Comparison of ENCODE assay signal across 8 cellular contexts in the genomic region with DNA sequence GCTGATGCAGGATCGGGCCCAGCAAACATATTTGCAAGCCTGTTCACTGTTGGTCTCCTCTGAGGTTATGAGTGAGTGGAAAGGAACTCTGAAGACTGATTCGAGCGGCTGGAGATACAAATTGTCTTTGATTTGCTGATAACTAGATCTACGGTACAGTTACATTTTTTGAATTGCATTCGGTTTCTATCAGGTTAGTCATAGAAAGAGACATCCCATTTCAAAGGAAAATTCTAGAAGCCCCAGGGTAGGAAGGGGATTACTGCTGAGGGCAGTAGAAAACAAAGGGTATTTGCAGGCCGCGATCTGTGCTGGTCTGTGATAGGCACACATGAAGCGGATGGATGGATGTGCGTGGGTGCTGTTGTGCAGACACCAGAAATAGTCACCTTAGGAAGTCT.
A peak's percentile ranks its signal among the peaks of the same experiment; 100 is the strongest.
DNase-seq lines count a peak whose midpoint lies in the region; ATAC-seq and TF ChIP-seq lines count a peak whose summit lies in the region.

No MANE protein-coding gene starts in this region.

- peaks cover 16% of the 10 kb centered on the region for H3K4me1 ChIP-seq in smooth muscle cell (ENCODE audit: low read depth)

- H3K9ac ChIP-seq in smooth muscle cell (ENCODE audit: low read depth): peak overlapping the region; percentile 9

- peaks cover 38% of the 10 kb centered on the region for H3K36me3 Mint-ChIP-seq in activated T-helper 1 cell treated with anti-CD3 and anti-CD28 coated beads, Interleukin-12 subunit alpha, Interleukin-12 subunit beta, Interleukin-2, Interleukin-4 antibody, amounts not matched to agents 30 ng/mL and 10 ng/mL and 1 ng/mL, durations not matched to agents 14 hours and 24 hours and 36 hours (ENCODE audit: low read depth)

- peak overlapping the region; percentile 20 for H3K4me3 Mint-ChIP-seq in activated T-helper 1 cell treated with anti-CD3 and anti-CD28 coated beads, Interleukin-12 subunit alpha, Interleukin-12 subunit beta, Interleukin-2, Interleukin-4 antibody, amounts not matched to agents 30 ng/mL and 10 ng/mL and 1 ng/mL, durations not matched to agents 14 hours and 24 hours and 36 hours

- no peaks in the 10 kb centered on the region for H3K27me3 Mint-ChIP-seq in activated T-helper 1 cell treated with anti-CD3 and anti-CD28 coated beads, Interleukin-12 subunit alpha, Interleukin-12 subunit beta, Interleukin-2, Interleukin-4 antibody, amounts not matched to agents 30 ng/mL and 10 ng/mL and 1 ng/mL, durations not matched to agents 14 hours and 24 hours and 36 hours (ENCODE audit: insufficient read depth)

- WGBS in smooth muscle cell (ENCODE audit: low lambda C conversion rate): 14% methylated on average over 9 of the region's 9 CpGs

- peak overlapping the region; percentile 91 for H3K27ac ChIP-seq in smooth muscle cell (ENCODE audit: low read depth)

- H2AFZ ChIP-seq in smooth muscle cell (ENCODE audit: low read depth): no peak overlapping the region

- H3K27me3 ChIP-seq in smooth muscle cell (ENCODE audit: low read depth): no peaks in the 10 kb centered on the region

- H3K27ac Mint-ChIP-seq in activated T-helper 1 cell treated with anti-CD3 and anti-CD28 coated beads, Interleukin-12 subunit alpha, Interleukin-12 subunit beta, Interleukin-2, Interleukin-4 antibody, amounts not matched to agents 30 ng/mL and 10 ng/mL and 1 ng/mL, durations not matched to agents 14 hours and 24 hours and 36 hours: peak overlapping the region; percentile 90

- no peaks in the 10 kb centered on the region for H3K9me3 ChIP-seq in smooth muscle cell (replicated peaks; ENCODE audit: low read depth)

- peaks cover 76% of the 10 kb centered on the region for H3K4me1 Mint-ChIP-seq in activated T-helper 1 cell treated with anti-CD3 and anti-CD28 coated beads, Interleukin-12 subunit alpha, Interleukin-12 subunit beta, Interleukin-2, Interleukin-4 antibody, amounts not matched to agents 30 ng/mL and 10 ng/mL and 1 ng/mL, durations not matched to agents 14 hours and 24 hours and 36 hours (ENCODE audit: low read depth)

- peaks cover 12% of the 10 kb centered on the region for H3F3A ChIP-seq in smooth muscle cell (ENCODE audit: low read depth)

- H3K4me2 ChIP-seq in smooth muscle cell: peak overlapping the region; percentile 62

- DNase-seq in GM04504 (ENCODE audit: low read depth) (peak; percentile 37), hepatic stellate cell (ENCODE audit: low spot score) (peak; percentile 69), smooth muscle cell (lab: John Stamatoyannopoulos, UW; ENCODE audit: unreplicated experiment) (no peak), NCI-H2029 (lab: John Stamatoyannopoulos, UW) (no peak), COLO829 (ENCODE audit: low spot score) (no peak), 8988T (no peak)
- DNase-seq in activated T-helper 1 cell treated with anti-CD3 and anti-CD28 coated beads, Interleukin-12 subunit alpha, Interleukin-12 subunit beta, Interleukin-2, Interleukin-4 antibody, amounts not matched to agents 30 ng/mL and 10 ng/mL and 1 ng/mL, durations not matched to agents 14 hours and 24 hours and 36 hours (ENCODE audit: low spot score): no peak

- H3K79me2 ChIP-seq in smooth muscle cell (ENCODE audit: low read depth): no peaks in the 10 kb centered on the region

- ATAC-seq in HG03439 (IDR thresholded peaks at IDR 0.05; ENCODE audit: unreplicated experiment): no peak

- TF ChIP-seq CTCF in smooth muscle cell (IDR thresholded peaks at IDR 0.05; ENCODE audit: borderline replicate concordance, insufficient read depth, poor library complexity, severe bottlenecking): no peak

- no peaks in the 10 kb centered on the region for H3K9me3 Mint-ChIP-seq in activated T-helper 1 cell treated with anti-CD3 and anti-CD28 coated beads, Interleukin-12 subunit alpha, Interleukin-12 subunit beta, Interleukin-2, Interleukin-4 antibody, amounts not matched to agents 30 ng/mL and 10 ng/mL and 1 ng/mL, durations not matched to agents 14 hours and 24 hours and 36 hours

- no peaks in the 10 kb centered on the region for H3K36me3 ChIP-seq in smooth muscle cell (ENCODE audit: low read depth)

- no peak overlapping the region for H3K4me3 ChIP-seq in smooth muscle cell

- intact Hi-C loops in activated T-helper 1 cell treated with anti-CD3 and anti-CD28 coated beads, Interleukin-12 subunit alpha, Interleukin-12 subunit beta, Interleukin-2, Interleukin-4 antibody, amounts not matched to agents 30 ng/mL and 10 ng/mL and 1 ng/mL, durations not matched to agents 14 hours and 24 hours and 36 hours (cut with micrococcal nuclease): loop anchor here (5.0 kb wide), 1 partner anchor 206 kb away; no protein-coding TSS in a partner anchor

- H4K20me1 ChIP-seq in smooth muscle cell (ENCODE audit: low read depth): no peaks in the 10 kb centered on the region

Comparison
In these comparisons a context has a peak if more than half of its experiments do, and no peak if none do; other contexts are left out.
1. DNase-seq: peak in GM04504 (single experiment) and hepatic stellate cell (single experiment); none in activated T-helper 1 cell treated with anti-CD3 and anti-CD28 coated beads, Interleukin-12 subunit alpha, Interleukin-12 subunit beta, Interleukin-2, Interleukin-4 antibody, amounts not matched to agents 30 ng/mL and 10 ng/mL and 1 ng/mL, durations not matched to agents 14 hours and 24 hours and 36 hours (single experiment), smooth muscle cell (single experiment), NCI-H2029 (single experiment), COLO829 (single experiment) and 8988T (single experiment).